In the genomic region with DNA sequence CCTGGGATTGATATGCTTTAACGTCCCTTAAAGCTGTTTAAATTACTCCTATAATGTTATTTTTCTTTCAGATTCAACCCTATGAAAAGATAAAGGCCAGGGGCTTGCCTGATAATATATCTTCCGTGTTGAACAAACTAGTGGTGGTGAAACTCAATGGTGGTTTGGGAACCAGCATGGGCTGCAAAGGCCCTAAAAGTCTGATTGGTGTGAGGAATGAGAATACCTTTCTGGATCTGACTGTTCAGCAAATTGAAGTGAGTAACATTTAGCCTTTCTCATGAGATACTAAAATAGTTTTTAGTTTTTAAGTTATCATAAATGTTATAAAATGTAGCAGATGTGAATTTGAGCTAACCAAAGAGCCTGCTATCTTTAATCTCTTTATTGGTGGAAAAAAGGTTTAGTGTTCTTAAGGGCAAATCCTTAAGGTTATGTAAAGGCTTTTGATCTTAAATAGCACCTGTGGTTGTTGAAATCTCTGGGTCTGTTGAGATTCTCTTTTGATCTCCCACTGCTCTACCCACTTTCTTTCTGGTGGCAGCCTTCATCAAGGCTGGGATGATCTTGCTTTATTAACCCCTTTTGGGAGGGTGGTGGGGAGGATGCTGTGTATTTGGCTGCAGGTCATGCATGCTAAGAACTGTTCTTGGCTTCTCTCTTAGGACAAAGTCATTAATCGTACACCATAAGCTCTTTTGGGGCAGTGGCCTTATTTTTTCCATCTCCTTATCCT, we compare ENCODE assay signal across 23 cellular contexts. TPM values are rescaled to one million over a fixed set of nuclear protein-coding genes. Genes with fewer than 3 reads are reported as not detected.
A peak's percentile ranks its signal among the peaks of the same experiment; 100 is the strongest.
DNase-seq lines count a peak whose midpoint lies in the region; ATAC-seq and TF ChIP-seq lines count a peak whose summit lies in the region.
"Had no signal": no experiment of that assay in that cellular context is flagged by ENCODE, and none has a peak within 500 bp of the region (broad histone marks: within the 10 kb centered on the region; RNA-seq: fewer than 3 reads in every experiment).

No MANE protein-coding gene starts in this region.

- TF ChIP-seq CTCF in cardiac muscle cell (IDR thresholded peaks at IDR 0.05; ENCODE audit: low read depth, low read length) (no peak), left ventricle myocardium inferior (IDR thresholded peaks at IDR 0.05; ENCODE audit: borderline replicate concordance) (no peak), upper lobe of right lung (IDR thresholded peaks at IDR 0.05) (no peak)

- peak overlapping the region; percentile 50 for H3K27ac Mint-ChIP-seq in activated naive CD8-positive, alpha-beta T cell treated with anti-CD3 and anti-CD28 coated beads, Interleukin-2, amount 50 U/mL, for 24 hours
- H3K27ac Mint-ChIP-seq in stimulated activated naive CD8-positive, alpha-beta T cell treated with anti-CD3 and anti-CD28 coated beads, Interleukin-15, Interleukin-2, amounts not matched to agents 100 ng/mL and 50 ng/mL, for 24 hours, result peak overlapping the region; percentile 86
- H3K27ac Mint-ChIP-seq: stimulated activated memory B cell treated with anti-CD40 and anti-IgM and Interleukin-4, amounts not matched to agents 10 μg/mL and 1 μg/mL and 100 μg/mL, for 72 hours had no signal

- H3K36me3 ChIP-seq in cardiac muscle cell (peaks cover 48% of the 10 kb centered on the region), left ventricle myocardium inferior (peaks cover 49% of the 10 kb centered on the region), upper lobe of right lung (peaks cover 62% of the 10 kb centered on the region)

- no peaks in the 10 kb centered on the region for H3K4me1 ChIP-seq in cardiac muscle cell (ENCODE audit: low read depth)
- H3K4me1 ChIP-seq in left ventricle myocardium inferior, result peaks cover 41% of the 10 kb centered on the region
- peaks cover 3% of the 10 kb centered on the region for H3K4me1 ChIP-seq in upper lobe of right lung
- H3K4me1 ChIP-seq: lower lobe of right lung had no signal

- H3K9me3 Mint-ChIP-seq in activated naive CD8-positive, alpha-beta T cell treated with anti-CD3 and anti-CD28 coated beads, Interleukin-2, amount 50 U/mL, for 24 hours, result no peaks in the 10 kb centered on the region
- H3K9me3 Mint-ChIP-seq in stimulated activated naive CD8-positive, alpha-beta T cell treated with anti-CD3 and anti-CD28 coated beads, Interleukin-15, Interleukin-2, amounts not matched to agents 100 ng/mL and 50 ng/mL, for 24 hours, result no peaks in the 10 kb centered on the region
- H3K9me3 Mint-ChIP-seq: effector memory CD8-positive, alpha-beta T cell; stimulated activated memory B cell treated with anti-CD40 and anti-IgM and Interleukin-4, amounts not matched to agents 10 μg/mL and 1 μg/mL and 100 μg/mL, for 72 hours had no signal

- intact Hi-C loops in left ventricle myocardium inferior (cut with micrococcal nuclease) (loop anchor here (10.0 kb wide), 1 partner anchor 188 kb away; no protein-coding TSS in a partner anchor), upper lobe of right lung (cut with DNase I) (no loop called here)

- no peaks in the 10 kb centered on the region for H3K27me3 Mint-ChIP-seq in activated naive CD8-positive, alpha-beta T cell treated with anti-CD3 and anti-CD28 coated beads, Interleukin-2, amount 50 U/mL, for 24 hours
- no peaks in the 10 kb centered on the region for H3K27me3 Mint-ChIP-seq in stimulated activated naive CD8-positive, alpha-beta T cell treated with anti-CD3 and anti-CD28 coated beads, Interleukin-15, Interleukin-2, amounts not matched to agents 100 ng/mL and 50 ng/mL, for 24 hours
- H3K27me3 Mint-ChIP-seq: effector memory CD8-positive, alpha-beta T cell; stimulated activated memory B cell treated with anti-CD40 and anti-IgM and Interleukin-4, amounts not matched to agents 10 μg/mL and 1 μg/mL and 100 μg/mL, for 72 hours had no signal

- H3K4me3 Mint-ChIP-seq in activated naive CD8-positive, alpha-beta T cell treated with anti-CD3 and anti-CD28 coated beads, Interleukin-2, amount 50 U/mL, for 24 hours, result no peak overlapping the region
- no peak overlapping the region for H3K4me3 Mint-ChIP-seq in stimulated activated naive CD8-positive, alpha-beta T cell treated with anti-CD3 and anti-CD28 coated beads, Interleukin-15, Interleukin-2, amounts not matched to agents 100 ng/mL and 50 ng/mL, for 24 hours
- H3K4me3 Mint-ChIP-seq: effector memory CD8-positive, alpha-beta T cell; stimulated activated memory B cell treated with anti-CD40 and anti-IgM and Interleukin-4, amounts not matched to agents 10 μg/mL and 1 μg/mL and 100 μg/mL, for 72 hours had no signal

- peak overlapping the region; percentile 8 for H3K27ac ChIP-seq in cardiac muscle cell
- H3K27ac ChIP-seq in left ventricle myocardium inferior (replicated peaks), result no peak overlapping the region
- no peak overlapping the region for H3K27ac ChIP-seq in upper lobe of right lung
- H3K27ac ChIP-seq: KMS-11, lower lobe of right lung, tibial artery had no signal

- peaks cover 28% of the 10 kb centered on the region for H3K4me1 Mint-ChIP-seq in activated naive CD8-positive, alpha-beta T cell treated with anti-CD3 and anti-CD28 coated beads, Interleukin-2, amount 50 U/mL, for 24 hours
- H3K4me1 Mint-ChIP-seq in stimulated activated naive CD8-positive, alpha-beta T cell treated with anti-CD3 and anti-CD28 coated beads, Interleukin-15, Interleukin-2, amounts not matched to agents 100 ng/mL and 50 ng/mL, for 24 hours (ENCODE audit: low read depth), result peaks cover 29% of the 10 kb centered on the region
- H3K4me1 Mint-ChIP-seq: stimulated activated memory B cell treated with anti-CD40 and anti-IgM and Interleukin-4, amounts not matched to agents 10 μg/mL and 1 μg/mL and 100 μg/mL, for 72 hours had no signal

- H3K4me3 ChIP-seq in cardiac muscle cell, result no peak overlapping the region
- no peak overlapping the region for H3K4me3 ChIP-seq in left ventricle myocardium inferior
- no peak overlapping the region for H3K4me3 ChIP-seq in upper lobe of right lung
- H3K4me3 ChIP-seq: lower lobe of right lung, tibial artery had no signal

- no peak for DNase-seq in cardiac muscle cell (ENCODE audit: low read depth in 1 of 2, low spot score in 1 of 2)
- no peak for DNase-seq in left ventricle myocardium inferior
- peak; percentile 48 for DNase-seq in NCI-H82 (lab: John Stamatoyannopoulos, UW)
- no peak for DNase-seq in activated naive CD8-positive, alpha-beta T cell treated with anti-CD3 and anti-CD28 coated beads, Interleukin-2, amount 50 U/mL, for 24 hours
- no peak for DNase-seq in upper lobe of right lung
- DNase-seq: activated CD4-positive, alpha-beta T cell treated with anti-CD3 and anti-CD28 coated beads for 1 hour; activated CD8-positive, alpha-beta memory T cell treated with anti-CD3 and anti-CD28 coated beads, Interleukin-2, amount 50 U/mL, for 4 hours; DMS53; effector memory CD8-positive, alpha-beta T cell; kidney; lower lobe of right lung; MV-4-11; NCI-H1694 treated with DMSO at 0.1 percent for 48 hours; NCI-H774; PC-3; Right ventricle myocardium superior; tibial artery had no signal

- H3K36me3 Mint-ChIP-seq in activated naive CD8-positive, alpha-beta T cell treated with anti-CD3 and anti-CD28 coated beads, Interleukin-2, amount 50 U/mL, for 24 hours (ENCODE audit: low read depth), result peaks cover 29% of the 10 kb centered on the region
- H3K36me3 Mint-ChIP-seq in stimulated activated naive CD8-positive, alpha-beta T cell treated with anti-CD3 and anti-CD28 coated beads, Interleukin-15, Interleukin-2, amounts not matched to agents 100 ng/mL and 50 ng/mL, for 24 hours (ENCODE audit: low read depth), result peaks cover 35% of the 10 kb centered on the region

- no peaks in the 10 kb centered on the region for H3K27me3 ChIP-seq in cardiac muscle cell
- H3K27me3 ChIP-seq in left ventricle myocardium inferior (ENCODE audit: low read depth), result no peaks in the 10 kb centered on the region
- H3K27me3 ChIP-seq in upper lobe of right lung, result no peaks in the 10 kb centered on the region
- H3K27me3 ChIP-seq: tibial artery had no signal

- H3K9me3 ChIP-seq in cardiac muscle cell (ENCODE audit: low read depth), result no peaks in the 10 kb centered on the region
- no peaks in the 10 kb centered on the region for H3K9me3 ChIP-seq in left ventricle myocardium inferior (replicated peaks)
- H3K9me3 ChIP-seq in upper lobe of right lung, result no peaks in the 10 kb centered on the region
- H3K9me3 ChIP-seq: lower lobe of right lung, tibial artery had no signal

- ATAC-seq in activated naive CD8-positive, alpha-beta T cell treated with anti-CD3 and anti-CD28 coated beads, Interleukin-2, amount 50 U/mL, for 24 hours, result peak; percentile 69
- ATAC-seq in HG03432 (IDR thresholded peaks at IDR 0.05; ENCODE audit: unreplicated experiment) (no peak), upper lobe of right lung (no peak), HG03520 (IDR thresholded peaks at IDR 0.05; ENCODE audit: unreplicated experiment) (no peak)
- ATAC-seq: effector memory CD8-positive, alpha-beta T cell; esophagus mucosa; lower lobe of right lung; PC-3; stimulated activated memory B cell treated with anti-CD40 and anti-IgM and Interleukin-4, amounts not matched to agents 10 μg/mL and 1 μg/mL and 100 μg/mL, for 72 hours had no signal

RNA-seq across cellular contexts. Expression of a gene that starts 40.9 kb away (rescaled TPM):
- 183 and 199 TPM in 2 replicates for total RNA-seq in cardiac muscle cell
- 327 and 344 TPM in 2 replicates for polyA plus RNA-seq in cardiac muscle cell
- 394 TPM for total RNA-seq in left ventricle myocardium inferior
- total RNA-seq in upper lobe of right lung, result 145 TPM
